In the genomic region with DNA sequence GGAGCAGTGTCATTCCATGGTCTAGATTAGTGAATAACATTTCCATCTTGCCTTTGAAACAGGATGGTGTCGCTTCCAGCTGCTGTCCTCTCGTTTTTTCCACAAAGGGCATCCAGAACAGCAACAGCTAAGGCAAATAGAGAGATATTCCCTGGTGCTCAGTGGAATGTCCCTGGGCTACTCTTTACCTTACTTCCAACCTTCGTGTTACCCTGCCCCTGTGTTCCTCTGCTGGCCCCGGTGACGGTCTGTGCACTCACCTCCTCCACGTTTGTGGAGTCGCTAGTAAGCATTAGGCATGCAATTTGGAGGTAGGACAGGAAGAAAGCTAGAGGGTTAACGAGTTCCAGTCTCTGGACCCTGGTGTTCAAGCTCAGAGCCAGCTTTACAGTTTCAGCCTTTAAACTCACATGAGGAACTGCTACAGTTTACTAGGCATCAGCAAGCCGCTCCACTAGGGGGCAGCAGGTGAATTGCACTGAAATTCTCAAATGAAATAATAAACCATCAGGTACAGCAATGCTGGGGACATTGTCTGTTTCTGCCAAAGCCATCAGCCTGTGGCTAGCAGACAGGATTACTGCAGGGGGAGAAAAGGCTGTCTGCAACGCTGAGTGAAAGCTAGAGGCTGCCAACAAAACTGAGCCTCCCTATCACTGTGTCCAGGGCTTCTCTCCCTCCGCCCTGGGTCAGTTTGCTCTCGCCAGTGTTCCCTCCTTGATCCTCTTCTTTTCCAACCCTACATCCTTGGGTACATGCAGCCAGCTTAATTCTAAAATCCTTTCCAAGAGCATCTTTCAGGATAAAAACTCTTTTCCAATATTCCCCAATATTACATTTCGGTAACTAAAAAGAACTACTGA, we compare ENCODE assay signal across 8 cellular contexts. TPM values are rescaled to one million over a fixed set of nuclear protein-coding genes. Genes with fewer than 3 reads are reported as not detected.
DNase-seq lines count a peak whose midpoint lies in the region; ATAC-seq and TF ChIP-seq lines count a peak whose summit lies in the region.

No MANE protein-coding gene starts in this region.

- in situ Hi-C loops in astrocyte of the cerebellum (cut with HindIII; ENCODE audit: low sequenced_read_pairs): loop anchor here (25.0 kb wide), 1 partner anchor 496 kb away; no protein-coding TSS in a partner anchor

- ATAC-seq in DND-41 (ENCODE audit: insufficient read depth, low read depth): peak; percentile 91
- no peak for ATAC-seq in GM19035 (IDR thresholded peaks at IDR 0.05; ENCODE audit: unreplicated experiment)

- H2AFZ ChIP-seq in DND-41 (ENCODE audit: low read depth, low read length): no peak overlapping the region

- no peaks in the 10 kb centered on the region; the same call in 1 of the 2 replicates for H3K79me2 ChIP-seq in DND-41 (ENCODE audit: insufficient read depth, low read length)

- no peak overlapping the region for H3K27ac ChIP-seq in DND-41 (ENCODE audit: low read length)

- H3K4me3 ChIP-seq in DND-41 (ENCODE audit: low read depth in 1 of 2, low read length in 2 of 2) (no peak overlapping the region), H7 (ENCODE audit: insufficient read depth, low read depth, low read length) (no peak overlapping the region), astrocyte of the cerebellum (ENCODE audit: low read depth, low read length) (no peak overlapping the region)

- peak; percentile 79 for DNase-seq in DND-41
- peak; percentile 54 for DNase-seq in H7
- peak; percentile 56 for DNase-seq in NCI-H146 (lab: John Stamatoyannopoulos, UW)
- DNase-seq in T-helper 22 cell (ENCODE audit: low read depth): peak; percentile 9
- peak; percentile 68 for DNase-seq in astrocyte of the cerebellum (ENCODE audit: low read depth)
- DNase-seq in iPS DF 19.7 (ENCODE audit: low read depth, low spot score): peak; percentile 59
- peak; percentile 77 for DNase-seq in smooth muscle cell of the brain vasculature (ENCODE audit: low read depth, low spot score)

- H3K9me3 ChIP-seq in DND-41 (ENCODE audit: insufficient read depth, low read length, severe bottlenecking): no peaks in the 10 kb centered on the region

- no peak overlapping the region for H3K4me2 ChIP-seq in DND-41 (ENCODE audit: insufficient read depth, low read length)

- no peaks in the 10 kb centered on the region for H4K20me1 ChIP-seq in DND-41 (ENCODE audit: insufficient read depth, low read length)

- TF ChIP-seq CTCF in DND-41 (IDR thresholded peaks at IDR 0.05; ENCODE audit: borderline replicate concordance, extremely low read depth, low read length, poor library complexity, severe bottlenecking): peak; percentile 96
- TF ChIP-seq CTCF in astrocyte of the cerebellum (IDR thresholded peaks at IDR 0.05; ENCODE audit: low read depth, low read length, missing control alignments): peak; percentile 91

- H3K9ac ChIP-seq in DND-41 (ENCODE audit: low read depth, low read length): no peak overlapping the region

- H3K27me3 ChIP-seq in DND-41 (ENCODE audit: insufficient read depth, low read length, poor library complexity) (no peaks in the 10 kb centered on the region), H7 (ENCODE audit: control insufficient read depth, insufficient read depth, low read length) (no peaks in the 10 kb centered on the region)

- peaks cover 28% of the 10 kb centered on the region for H3K36me3 ChIP-seq in DND-41 (ENCODE audit: insufficient read depth, low read length)
- peaks cover 8% of the 10 kb centered on the region for H3K36me3 ChIP-seq in H7 (replicated peaks; ENCODE audit: control insufficient read depth, insufficient read depth, low read length)

- no peaks in the 10 kb centered on the region; the same call in 1 of the 2 replicates for H3K4me1 ChIP-seq in DND-41 (ENCODE audit: insufficient read depth, low read length)

RNA-seq across cellular contexts. Expression of a gene that starts 9.0 kb away (rescaled TPM):
- 89.8 and 95.0 TPM in 2 replicates for total RNA-seq in H7 (2014; rRNA removed; shearing (Covaris generic))

RNA-seq across cellular contexts. Expression of a gene that starts 9.2 kb away (rescaled TPM):
- 185 and 190 TPM in 2 replicates for total RNA-seq in H7 (2014; rRNA removed; shearing (Covaris generic))

RNA-seq across cellular contexts. Expression of a gene that starts 29.3 kb away (rescaled TPM):
- 3.0 and 5.4 TPM in 2 replicates for total RNA-seq in H7 (2014; rRNA removed; shearing (Covaris generic))

Comparison
In these comparisons a context has a peak if more than half of its experiments do, and no peak if none do; other contexts are left out.
1. DNase-seq: peak in every context shown above with its lines; median percentile 79 in DND-41; 77 in smooth muscle cell of the brain vasculature; 68 in astrocyte of the cerebellum; 59 in iPS DF 19.7; 56 in NCI-H146; 54 in H7; 9 in T-helper 22 cell.